1 cellular context compared by ENCODE assay signal in genomic region chr6:130995783-130996447, GRCh38.
TF ChIP-seq lines count a peak whose summit lies in the region.

No MANE protein-coding gene starts in this region.

TF ChIP-seq in IMR-90, 13 proteins besides CTCF, POLR2A, EP300 and RAD21:
- TF ChIP-seq CHD1 (IDR thresholded peaks at IDR 0.05; ENCODE audit: low read depth, low read length), result no peak
- TF ChIP-seq CEBPB (IDR thresholded peaks at IDR 0.05; ENCODE audit: low read depth, low read length), result no peak
- TF ChIP-seq NFE2L2 (IDR thresholded peaks at IDR 0.05; ENCODE audit: low read depth, low read length), result no peak
- TF ChIP-seq MAZ (IDR thresholded peaks at IDR 0.05; ENCODE audit: borderline replicate concordance, low read depth, low read length), result no peak
- TF ChIP-seq BHLHE40 (IDR thresholded peaks at IDR 0.05; ENCODE audit: low read depth, low read length), result no peak
- no peak for TF ChIP-seq ELK1 (IDR thresholded peaks at IDR 0.05; ENCODE audit: borderline replicate concordance, low read depth, low read length)
- no peak for TF ChIP-seq RFX5 (IDR thresholded peaks at IDR 0.05; ENCODE audit: low read depth, low read length)
- no peak for TF ChIP-seq RCOR1 (IDR thresholded peaks at IDR 0.05; ENCODE audit: insufficient replicate concordance, low read length)
- no peak for TF ChIP-seq FOS (IDR thresholded peaks at IDR 0.05; ENCODE audit: low read depth, low read length)
